10 cellular contexts compared by ENCODE assay signal in genomic region chr7:19587291-19587690, GRCh38.
DNase-seq lines count a peak whose midpoint lies in the region; ATAC-seq and TF ChIP-seq lines count a peak whose summit lies in the region.
"Had no signal": no experiment of that assay in that cellular context is flagged by ENCODE, and none has a peak within 500 bp of the region (broad histone marks: within the 10 kb centered on the region; RNA-seq: fewer than 3 reads in every experiment).

No MANE protein-coding gene starts in this region.

- POLR2A ChIA-PET in A673 (lab: Charles Lee; ENCODE audit: low non-redundant PET), result no interaction called here
- POLR2A ChIA-PET in RWPE1 (lab: Yijun Ruan, JAX; ENCODE audit: low non-redundant PET), result no interaction called here

- no TSS peak for BruUV-seq in A673 (replicated peaks; lab: Mats Ljungman, UMichigan)

- H3K36me3 ChIP-seq in A673 (ENCODE audit: insufficient read depth, low read length, poor library complexity, severe bottlenecking), result no peaks in the 10 kb centered on the region
- no peaks in the 10 kb centered on the region for H3K36me3 ChIP-seq in hepatocyte (replicated peaks; ENCODE audit: insufficient read depth, low read depth)
- H3K36me3 ChIP-seq in suprapubic skin, result no peaks in the 10 kb centered on the region
- H3K36me3 ChIP-seq: colonic mucosa had no signal

- 22% methylated on average over 2 of the region's 2 CpGs for WGBS in hepatocyte (ENCODE audit: low lambda C conversion rate, missing lambda C conversion rate)
- WGBS in suprapubic skin, result 55% methylated on average over 2 of the region's 2 CpGs

- TF ChIP-seq POLR2A in suprapubic skin (IDR thresholded peaks at IDR 0.05), result no peak

- H3K4me3 ChIP-seq in A673 (ENCODE audit: low read depth, low read length, poor library complexity, severe bottlenecking) (no peak overlapping the region), hepatocyte (no peak overlapping the region), suprapubic skin (no peak overlapping the region)
- H3K4me3 ChIP-seq: colonic mucosa had no signal

- no peak for TF ChIP-seq EP300 in suprapubic skin (IDR thresholded peaks at IDR 0.05)

- no peak overlapping the region for H3K4me2 ChIP-seq in hepatocyte

- H3K4me1 ChIP-seq in A673 (ENCODE audit: insufficient read depth, low read length, poor library complexity, severe bottlenecking) (no peaks in the 10 kb centered on the region), hepatocyte (ENCODE audit: insufficient read depth) (no peaks in the 10 kb centered on the region), suprapubic skin (no peaks in the 10 kb centered on the region)
- H3K4me1 ChIP-seq: colonic mucosa had no signal

- H4K20me1 ChIP-seq in hepatocyte (ENCODE audit: insufficient read depth, poor library complexity, severe bottlenecking), result no peaks in the 10 kb centered on the region

- H3K79me2 ChIP-seq in hepatocyte, result no peaks in the 10 kb centered on the region

- no peaks in the 10 kb centered on the region for H3K9me3 ChIP-seq in A673 (ENCODE audit: low read depth, low read length, poor library complexity, severe bottlenecking)
- no peaks in the 10 kb centered on the region for H3K9me3 ChIP-seq in hepatocyte (ENCODE audit: low read depth)
- peaks cover 2% of the 10 kb centered on the region for H3K9me3 ChIP-seq in suprapubic skin
- H3K9me3 ChIP-seq: colonic mucosa had no signal

- no peak overlapping the region for H2AFZ ChIP-seq in hepatocyte

- H3K27ac ChIP-seq in A673 (ENCODE audit: low read depth, low read length, poor library complexity, severe bottlenecking), result no peak overlapping the region
- no peak overlapping the region for H3K27ac ChIP-seq in RWPE1
- no peak overlapping the region for H3K27ac ChIP-seq in hepatocyte
- no peak overlapping the region for H3K27ac ChIP-seq in suprapubic skin
- H3K27ac ChIP-seq: colonic mucosa had no signal

- intact Hi-C loops in A673 (cut with micrococcal nuclease; ENCODE audit: unreplicated experiment), result no loop called here

- CTCF ChIA-PET in A673 (lab: Charles Lee), result no interaction called here
- CTCF ChIA-PET in RWPE1 (lab: Yijun Ruan, JAX), result interaction anchor here (0.6 kb wide), 1 partner anchor 1659 kb away, joined by 3 read pairs; no protein-coding TSS in a partner anchor

- no peaks in the 10 kb centered on the region for H3K9me2 ChIP-seq in hepatocyte (replicated peaks; ENCODE audit: insufficient read depth)

- TF ChIP-seq CTCF in A673 (conservative IDR thresholded peaks at IDR 0.05; ENCODE audit: low read depth, low read length) (peak; percentile 39), RWPE1 (conservative IDR thresholded peaks at IDR 0.05; ENCODE audit: low read depth) (peak; percentile 46; the same call in 1 of the 2 replicates), hepatocyte (IDR thresholded peaks at IDR 0.05; ENCODE audit: poor library complexity) (no peak), suprapubic skin (IDR thresholded peaks at IDR 0.05) (no peak)

- H3K27me3 ChIP-seq in A673 (replicated peaks; ENCODE audit: insufficient read depth, low read depth, low read length, poor library complexity), result no peaks in the 10 kb centered on the region
- H3K27me3 ChIP-seq in hepatocyte, result no peaks in the 10 kb centered on the region
- H3K27me3 ChIP-seq in suprapubic skin, result no peaks in the 10 kb centered on the region
- H3K27me3 ChIP-seq: colonic mucosa had no signal

- DNase-seq in A673 (ENCODE audit: low spot score) (peak; percentile 4), RWPE1 (ENCODE audit: low spot score) (no peak), NCI-H345 treated with DMSO at 0.1 percent for 48 hours (lab: John Stamatoyannopoulos, UW; ENCODE audit: unreplicated experiment) (no peak), hepatocyte (ENCODE audit: low spot score) (no peak), NCI-H526 (lab: John Stamatoyannopoulos, UW) (no peak), suprapubic skin (ENCODE audit: low spot score in 2 of 2) (no peak)
- DNase-seq: activated T-cell treated with anti-CD3 and anti-CD28 coated beads, Interleukin-2, amount 50 U/mL, for 1 hour; colonic mucosa had no signal

- peak; percentile 65 for ATAC-seq in GM18870 (IDR thresholded peaks at IDR 0.05; ENCODE audit: unreplicated experiment)
- peak; percentile 84 for ATAC-seq in HG02885 (IDR thresholded peaks at IDR 0.05; ENCODE audit: poor library complexity, unreplicated experiment)

Comparison
In these comparisons a context has a peak if more than half of its experiments do, and no peak if none do; other contexts are left out.
1. CTCF ChIP-seq: peak in A673 (single experiment) and RWPE1 (single experiment); none in hepatocyte (single experiment) and suprapubic skin (0 of 2).